1 cellular context compared by ENCODE assay signal in the genomic region with DNA sequence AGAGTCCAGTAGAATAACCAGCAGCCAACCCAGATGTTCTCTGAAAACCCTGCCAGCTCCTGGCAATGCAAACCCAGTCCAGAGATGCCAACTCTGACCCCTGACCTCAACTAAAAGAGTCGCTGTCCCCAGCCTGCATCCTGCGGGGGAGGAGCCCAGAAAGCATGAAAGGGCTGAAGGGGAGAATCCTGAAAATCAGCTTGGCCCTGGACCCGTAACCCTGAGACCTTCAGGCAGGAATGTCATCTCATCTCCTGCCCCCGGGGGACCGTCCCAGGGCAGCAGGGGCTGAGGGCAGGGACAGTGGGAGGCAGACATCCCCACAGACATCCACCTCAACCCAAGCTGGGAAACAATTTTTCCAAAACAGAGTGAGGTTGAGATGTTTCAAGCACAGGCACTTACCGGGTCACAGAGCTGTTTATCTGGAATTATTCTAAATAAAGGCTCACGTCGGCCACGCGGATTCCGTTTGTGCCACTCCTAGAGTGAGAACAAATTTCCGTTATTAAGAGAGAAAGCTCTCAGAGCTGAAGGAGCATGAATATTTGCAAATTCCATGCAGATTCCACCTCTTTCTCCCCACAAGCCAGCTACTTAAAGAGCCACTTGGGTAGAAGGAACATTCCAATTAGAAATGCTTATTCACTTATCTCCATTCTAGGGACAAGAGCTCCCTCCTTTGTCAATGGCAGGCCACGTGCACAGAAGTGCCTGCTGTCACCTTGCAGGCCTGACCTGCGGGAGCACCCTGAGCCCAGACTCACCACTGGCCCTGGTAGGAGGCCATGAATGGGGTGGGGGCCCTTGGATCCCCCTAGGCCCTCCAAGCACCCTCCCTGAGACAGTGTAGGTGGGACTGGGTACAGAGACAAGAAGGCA.
A peak's percentile ranks its signal among the peaks of the same experiment; 100 is the strongest.
TF ChIP-seq lines count a peak whose summit lies in the region.

No MANE protein-coding gene starts in this region.

TF ChIP-seq in K562, 482 proteins besides CTCF, POLR2A, EP300 and RAD21 (continued from another document):
- TF ChIP-seq, protein P1, sequence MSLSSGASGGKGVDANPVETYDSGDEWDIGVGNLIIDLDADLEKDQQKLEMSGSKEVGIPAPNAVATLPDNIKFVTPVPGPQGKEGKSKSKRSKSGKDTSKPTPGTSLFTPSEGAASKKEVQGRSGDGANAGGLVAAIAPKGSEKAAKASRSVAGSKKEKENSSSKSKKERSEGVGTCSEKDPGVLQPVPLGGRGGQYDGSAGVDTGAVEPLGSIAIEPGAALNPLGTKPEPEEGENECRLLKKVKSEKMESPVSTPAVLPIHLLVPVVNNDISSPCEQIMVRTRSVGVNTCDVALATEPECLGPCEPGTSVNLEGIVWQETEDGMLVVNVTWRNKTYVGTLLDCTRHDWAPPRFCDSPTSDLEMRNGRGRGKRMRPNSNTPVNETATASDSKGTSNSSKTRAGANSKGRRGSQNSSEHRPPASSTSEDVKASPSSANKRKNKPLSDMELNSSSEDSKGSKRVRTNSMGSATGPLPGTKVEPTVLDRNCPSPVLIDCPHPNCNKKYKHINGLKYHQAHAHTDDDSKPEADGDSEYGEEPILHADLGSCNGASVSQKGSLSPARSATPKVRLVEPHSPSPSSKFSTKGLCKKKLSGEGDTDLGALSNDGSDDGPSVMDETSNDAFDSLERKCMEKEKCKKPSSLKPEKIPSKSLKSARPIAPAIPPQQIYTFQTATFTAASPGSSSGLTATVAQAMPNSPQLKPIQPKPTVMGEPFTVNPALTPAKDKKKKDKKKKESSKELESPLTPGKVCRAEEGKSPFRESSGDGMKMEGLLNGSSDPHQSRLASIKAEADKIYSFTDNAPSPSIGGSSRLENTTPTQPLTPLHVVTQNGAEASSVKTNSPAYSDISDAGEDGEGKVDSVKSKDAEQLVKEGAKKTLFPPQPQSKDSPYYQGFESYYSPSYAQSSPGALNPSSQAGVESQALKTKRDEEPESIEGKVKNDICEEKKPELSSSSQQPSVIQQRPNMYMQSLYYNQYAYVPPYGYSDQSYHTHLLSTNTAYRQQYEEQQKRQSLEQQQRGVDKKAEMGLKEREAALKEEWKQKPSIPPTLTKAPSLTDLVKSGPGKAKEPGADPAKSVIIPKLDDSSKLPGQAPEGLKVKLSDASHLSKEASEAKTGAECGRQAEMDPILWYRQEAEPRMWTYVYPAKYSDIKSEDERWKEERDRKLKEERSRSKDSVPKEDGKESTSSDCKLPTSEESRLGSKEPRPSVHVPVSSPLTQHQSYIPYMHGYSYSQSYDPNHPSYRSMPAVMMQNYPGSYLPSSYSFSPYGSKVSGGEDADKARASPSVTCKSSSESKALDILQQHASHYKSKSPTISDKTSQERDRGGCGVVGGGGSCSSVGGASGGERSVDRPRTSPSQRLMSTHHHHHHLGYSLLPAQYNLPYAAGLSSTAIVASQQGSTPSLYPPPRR (CRISPR knock-in tag; IDR thresholded peaks at IDR 0.05; ENCODE audit: borderline replicate concordance), result no peak
- TF ChIP-seq, protein P2, sequence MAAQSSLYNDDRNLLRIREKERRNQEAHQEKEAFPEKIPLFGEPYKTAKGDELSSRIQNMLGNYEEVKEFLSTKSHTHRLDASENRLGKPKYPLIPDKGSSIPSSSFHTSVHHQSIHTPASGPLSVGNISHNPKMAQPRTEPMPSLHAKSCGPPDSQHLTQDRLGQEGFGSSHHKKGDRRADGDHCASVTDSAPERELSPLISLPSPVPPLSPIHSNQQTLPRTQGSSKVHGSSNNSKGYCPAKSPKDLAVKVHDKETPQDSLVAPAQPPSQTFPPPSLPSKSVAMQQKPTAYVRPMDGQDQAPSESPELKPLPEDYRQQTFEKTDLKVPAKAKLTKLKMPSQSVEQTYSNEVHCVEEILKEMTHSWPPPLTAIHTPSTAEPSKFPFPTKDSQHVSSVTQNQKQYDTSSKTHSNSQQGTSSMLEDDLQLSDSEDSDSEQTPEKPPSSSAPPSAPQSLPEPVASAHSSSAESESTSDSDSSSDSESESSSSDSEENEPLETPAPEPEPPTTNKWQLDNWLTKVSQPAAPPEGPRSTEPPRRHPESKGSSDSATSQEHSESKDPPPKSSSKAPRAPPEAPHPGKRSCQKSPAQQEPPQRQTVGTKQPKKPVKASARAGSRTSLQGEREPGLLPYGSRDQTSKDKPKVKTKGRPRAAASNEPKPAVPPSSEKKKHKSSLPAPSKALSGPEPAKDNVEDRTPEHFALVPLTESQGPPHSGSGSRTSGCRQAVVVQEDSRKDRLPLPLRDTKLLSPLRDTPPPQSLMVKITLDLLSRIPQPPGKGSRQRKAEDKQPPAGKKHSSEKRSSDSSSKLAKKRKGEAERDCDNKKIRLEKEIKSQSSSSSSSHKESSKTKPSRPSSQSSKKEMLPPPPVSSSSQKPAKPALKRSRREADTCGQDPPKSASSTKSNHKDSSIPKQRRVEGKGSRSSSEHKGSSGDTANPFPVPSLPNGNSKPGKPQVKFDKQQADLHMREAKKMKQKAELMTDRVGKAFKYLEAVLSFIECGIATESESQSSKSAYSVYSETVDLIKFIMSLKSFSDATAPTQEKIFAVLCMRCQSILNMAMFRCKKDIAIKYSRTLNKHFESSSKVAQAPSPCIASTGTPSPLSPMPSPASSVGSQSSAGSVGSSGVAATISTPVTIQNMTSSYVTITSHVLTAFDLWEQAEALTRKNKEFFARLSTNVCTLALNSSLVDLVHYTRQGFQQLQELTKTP (IDR thresholded peaks at IDR 0.05; ENCODE audit: low read depth in 1 of 2, partially characterized antibody in 2 of 2), result no peak
- TF ChIP-seq, protein P3, sequence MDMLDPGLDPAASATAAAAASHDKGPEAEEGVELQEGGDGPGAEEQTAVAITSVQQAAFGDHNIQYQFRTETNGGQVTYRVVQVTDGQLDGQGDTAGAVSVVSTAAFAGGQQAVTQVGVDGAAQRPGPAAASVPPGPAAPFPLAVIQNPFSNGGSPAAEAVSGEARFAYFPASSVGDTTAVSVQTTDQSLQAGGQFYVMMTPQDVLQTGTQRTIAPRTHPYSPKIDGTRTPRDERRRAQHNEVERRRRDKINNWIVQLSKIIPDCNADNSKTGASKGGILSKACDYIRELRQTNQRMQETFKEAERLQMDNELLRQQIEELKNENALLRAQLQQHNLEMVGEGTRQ (CRISPR knock-in tag; IDR thresholded peaks at IDR 0.05), result peak; percentile 33; the same call in 1 of the 2 replicates
- no peak for TF ChIP-seq SIN3A (IDR thresholded peaks at IDR 0.05; ENCODE audit: borderline replicate concordance in 2 of 2, control insufficient read depth in 1 of 2, low read depth in 2 of 2, low read length in 2 of 2)
- no peak for TF ChIP-seq TEAD4 (IDR thresholded peaks at IDR 0.05; ENCODE audit: low read length)
- no peak for TF ChIP-seq TEAD4 (CRISPR knock-in tag; IDR thresholded peaks at IDR 0.05; ENCODE audit: borderline replicate concordance)
- 0 out of 2 replicates have a peak, but pooled peaks have one; percentile 14 for TF ChIP-seq MAFK (IDR thresholded peaks at IDR 0.05; ENCODE audit: low read length)
- peak; percentile 56 for TF ChIP-seq MAFG (tag; conservative IDR thresholded peaks at IDR 0.05)
- TF ChIP-seq, protein P4, sequence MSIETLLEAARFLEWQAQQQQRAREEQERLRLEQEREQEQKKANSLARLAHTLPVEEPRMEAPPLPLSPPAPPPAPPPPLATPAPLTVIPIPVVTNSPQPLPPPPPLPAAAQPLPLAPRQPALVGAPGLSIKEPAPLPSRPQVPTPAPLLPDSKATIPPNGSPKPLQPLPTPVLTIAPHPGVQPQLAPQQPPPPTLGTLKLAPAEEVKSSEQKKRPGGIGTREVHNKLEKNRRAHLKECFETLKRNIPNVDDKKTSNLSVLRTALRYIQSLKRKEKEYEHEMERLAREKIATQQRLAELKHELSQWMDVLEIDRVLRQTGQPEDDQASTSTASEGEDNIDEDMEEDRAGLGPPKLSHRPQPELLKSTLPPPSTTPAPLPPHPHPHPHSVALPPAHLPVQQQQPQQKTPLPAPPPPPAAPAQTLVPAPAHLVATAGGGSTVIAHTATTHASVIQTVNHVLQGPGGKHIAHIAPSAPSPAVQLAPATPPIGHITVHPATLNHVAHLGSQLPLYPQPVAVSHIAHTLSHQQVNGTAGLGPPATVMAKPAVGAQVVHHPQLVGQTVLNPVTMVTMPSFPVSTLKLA (conservative IDR thresholded peaks at IDR 0.05), result peak; percentile 72 to 73
- TF ChIP-seq RBM34 (IDR thresholded peaks at IDR 0.05; ENCODE audit: borderline replicate concordance, insufficient read depth, low read length), result no peak
- peak; percentile 69 for TF ChIP-seq BHLHE40 (IDR thresholded peaks at IDR 0.05; ENCODE audit: low read length)
- no peak for TF ChIP-seq KDM5B (IDR thresholded peaks at IDR 0.05; ENCODE audit: insufficient replicate concordance, low read depth, low read length)
- TF ChIP-seq, protein P5, sequence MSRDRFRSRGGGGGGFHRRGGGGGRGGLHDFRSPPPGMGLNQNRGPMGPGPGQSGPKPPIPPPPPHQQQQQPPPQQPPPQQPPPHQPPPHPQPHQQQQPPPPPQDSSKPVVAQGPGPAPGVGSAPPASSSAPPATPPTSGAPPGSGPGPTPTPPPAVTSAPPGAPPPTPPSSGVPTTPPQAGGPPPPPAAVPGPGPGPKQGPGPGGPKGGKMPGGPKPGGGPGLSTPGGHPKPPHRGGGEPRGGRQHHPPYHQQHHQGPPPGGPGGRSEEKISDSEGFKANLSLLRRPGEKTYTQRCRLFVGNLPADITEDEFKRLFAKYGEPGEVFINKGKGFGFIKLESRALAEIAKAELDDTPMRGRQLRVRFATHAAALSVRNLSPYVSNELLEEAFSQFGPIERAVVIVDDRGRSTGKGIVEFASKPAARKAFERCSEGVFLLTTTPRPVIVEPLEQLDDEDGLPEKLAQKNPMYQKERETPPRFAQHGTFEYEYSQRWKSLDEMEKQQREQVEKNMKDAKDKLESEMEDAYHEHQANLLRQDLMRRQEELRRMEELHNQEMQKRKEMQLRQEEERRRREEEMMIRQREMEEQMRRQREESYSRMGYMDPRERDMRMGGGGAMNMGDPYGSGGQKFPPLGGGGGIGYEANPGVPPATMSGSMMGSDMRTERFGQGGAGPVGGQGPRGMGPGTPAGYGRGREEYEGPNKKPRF (IDR thresholded peaks at IDR 0.05; ENCODE audit: low read depth, low read length), result no peak
- TF ChIP-seq, protein P6, sequence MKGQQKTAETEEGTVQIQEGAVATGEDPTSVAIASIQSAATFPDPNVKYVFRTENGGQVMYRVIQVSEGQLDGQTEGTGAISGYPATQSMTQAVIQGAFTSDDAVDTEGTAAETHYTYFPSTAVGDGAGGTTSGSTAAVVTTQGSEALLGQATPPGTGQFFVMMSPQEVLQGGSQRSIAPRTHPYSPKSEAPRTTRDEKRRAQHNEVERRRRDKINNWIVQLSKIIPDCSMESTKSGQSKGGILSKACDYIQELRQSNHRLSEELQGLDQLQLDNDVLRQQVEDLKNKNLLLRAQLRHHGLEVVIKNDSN (CRISPR knock-in tag; IDR thresholded peaks at IDR 0.05), result no peak
- TF ChIP-seq STAT5A (IDR thresholded peaks at IDR 0.05; ENCODE audit: borderline replicate concordance, low read length), result no peak
- no peak for TF ChIP-seq ZKSCAN1 (IDR thresholded peaks at IDR 0.05; ENCODE audit: low read depth, low read length)
